1 cellular context compared by ENCODE assay signal in the genomic region with DNA sequence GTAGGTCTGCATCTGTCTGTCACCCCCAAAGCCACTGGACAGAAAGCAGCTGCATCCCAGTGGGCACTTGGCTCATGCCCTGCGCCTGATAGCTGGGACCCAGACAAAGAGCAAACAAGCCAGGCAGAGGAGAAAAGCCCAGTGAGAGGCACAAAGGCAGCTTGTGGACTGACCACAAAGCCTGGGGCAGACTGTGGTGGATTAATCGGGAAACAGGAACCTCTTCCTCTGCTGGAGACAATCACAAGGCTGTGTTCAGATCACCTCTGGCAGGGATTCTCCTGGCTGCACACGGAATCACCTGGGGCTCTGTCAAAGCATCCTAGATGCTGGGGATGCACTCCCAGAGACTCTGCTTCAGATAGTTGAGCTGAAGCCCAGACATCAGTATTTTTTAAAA.
TF ChIP-seq lines count a peak whose summit lies in the region.

No MANE protein-coding gene starts in this region.

TF ChIP-seq in GM23338, 12 proteins besides CTCF, POLR2A, EP300 and RAD21:
- no peak for TF ChIP-seq ZNF462 (CRISPR knock-in tag; IDR thresholded peaks at IDR 0.05)
- TF ChIP-seq CREB1 (CRISPR knock-in tag; IDR thresholded peaks at IDR 0.05; ENCODE audit: low read depth): no peak
- no peak for TF ChIP-seq EZH2phosphoT487 (IDR thresholded peaks at IDR 0.05; ENCODE audit: unreplicated experiment)
- TF ChIP-seq, protein P1, sequence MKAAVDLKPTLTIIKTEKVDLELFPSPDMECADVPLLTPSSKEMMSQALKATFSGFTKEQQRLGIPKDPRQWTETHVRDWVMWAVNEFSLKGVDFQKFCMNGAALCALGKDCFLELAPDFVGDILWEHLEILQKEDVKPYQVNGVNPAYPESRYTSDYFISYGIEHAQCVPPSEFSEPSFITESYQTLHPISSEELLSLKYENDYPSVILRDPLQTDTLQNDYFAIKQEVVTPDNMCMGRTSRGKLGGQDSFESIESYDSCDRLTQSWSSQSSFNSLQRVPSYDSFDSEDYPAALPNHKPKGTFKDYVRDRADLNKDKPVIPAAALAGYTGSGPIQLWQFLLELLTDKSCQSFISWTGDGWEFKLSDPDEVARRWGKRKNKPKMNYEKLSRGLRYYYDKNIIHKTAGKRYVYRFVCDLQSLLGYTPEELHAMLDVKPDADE (IDR thresholded peaks at IDR 0.05): no peak
- TF ChIP-seq ZNF331 (CRISPR knock-in tag; IDR thresholded peaks at IDR 0.05; ENCODE audit: low read depth): no peak
TF ChIP-seq in GM23338: peak in this region for 0.
